Comparison of ENCODE assay signal across 8 cellular contexts in genomic region chr5:181052526-181052927, GRCh38. TPM values are rescaled to one million over a fixed set of nuclear protein-coding genes. Genes with fewer than 3 reads are reported as not detected.
A peak's percentile ranks its signal among the peaks of the same experiment; 100 is the strongest.
DNase-seq lines count a peak whose midpoint lies in the region; ATAC-seq, FAIRE-seq and TF ChIP-seq lines count a peak whose summit lies in the region.

No MANE protein-coding gene starts in this region.

- H3K36me3 ChIP-seq in adipocyte (ENCODE audit: control insufficient read depth, insufficient read depth, low read length, severe bottlenecking) (no peaks in the 10 kb centered on the region), left lung (no peaks in the 10 kb centered on the region)

- H3K9ac ChIP-seq in adipocyte (ENCODE audit: low read length): no peak overlapping the region

- no peak for TF ChIP-seq CTCF in left lung (IDR thresholded peaks at IDR 0.05)

- peaks cover 3% of the 10 kb centered on the region for H3K9me3 ChIP-seq in adipocyte (ENCODE audit: control insufficient read depth, low read length)
- no peaks in the 10 kb centered on the region for H3K9me3 ChIP-seq in left lung

- FAIRE-seq in urothelium cell line (lab: Jason Lieb, UNC): no peak

- H3K4me1 ChIP-seq in adipocyte (ENCODE audit: control insufficient read depth, insufficient read depth, low read length) (no peaks in the 10 kb centered on the region), left lung (peaks cover 2 to 28% of the 10 kb centered on the region in 2 donors)

- H3K27ac ChIP-seq in left lung: peak overlapping the region in 1 of 2 donors; percentile 55

- intact Hi-C loops in Right ventricle myocardium inferior (cut with DNase I): loop anchor here (5.0 kb wide), 1 partner anchor 185 kb away; no protein-coding TSS in a partner anchor
- intact Hi-C loops in cardiac septum (cut with DNase I): no loop called here
- intact Hi-C loops in left lung (cut with DNase I): no loop called here

- peak overlapping the region; percentile 62 for H3K4me3 ChIP-seq in adipocyte (ENCODE audit: low read length)
- H3K4me3 ChIP-seq in left lung: peak overlapping the region; percentile 37 to 49

- DNase-seq in Right ventricle myocardium inferior (ENCODE audit: missing footprints): peak; percentile 72
- no peak for DNase-seq in cardiac septum (ENCODE audit: low spot score)
- DNase-seq in adipocyte (ENCODE audit: low read depth): no peak
- DNase-seq in left lung: no peak
- peak; percentile 71 for DNase-seq in urothelium cell line (ENCODE audit: low spot score)
- no peak for DNase-seq in activated effector memory CD4-positive, alpha-beta T cell treated with Interleukin-2 at 50 U/mL for 16 hours

- no peak for ATAC-seq in Right ventricle myocardium inferior
- ATAC-seq in left lung: no peak
- no peak for ATAC-seq in HG02678 (IDR thresholded peaks at IDR 0.05; ENCODE audit: unreplicated experiment)
- no peak for ATAC-seq in HG03097 (IDR thresholded peaks at IDR 0.05; ENCODE audit: low FRiP score, unreplicated experiment)

- H3K27me3 ChIP-seq in adipocyte (replicated peaks; ENCODE audit: control insufficient read depth, insufficient read depth, low read length) (peaks cover 71% of the 10 kb centered on the region), left lung (peaks cover 49 to 97% of the 10 kb centered on the region in 2 donors)

RNA-seq across cellular contexts. Expression of gene BTNL9, which starts 12.5 kb away (rescaled TPM):
- 37.6 TPM for total RNA-seq in Right ventricle myocardium inferior
- 25.2 TPM for total RNA-seq in cardiac septum
- total RNA-seq in left lung: 10 to 100 TPM; 15.9 to 56.1 TPM

Comparison
In these comparisons a context has a peak if more than half of its experiments do, and no peak if none do; other contexts are left out.
1. DNase-seq: peak in Right ventricle myocardium inferior (single experiment) and urothelium cell line (single experiment); none in cardiac septum (single experiment), adipocyte (single experiment), left lung (0 of 2) and activated effector memory CD4-positive, alpha-beta T cell treated with Interleukin-2 at 50 U/mL for 16 hours (single experiment).